26 cellular contexts compared by ENCODE assay signal in genomic region chr13:102682727-102683126, GRCh38. TPM values are rescaled to one million over a fixed set of nuclear protein-coding genes. Genes with fewer than 3 reads are reported as not detected.
"Had no signal": no experiment of that assay in that cellular context is flagged by ENCODE, and none has a peak within 500 bp of the region (broad histone marks: within the 10 kb centered on the region; RNA-seq: fewer than 3 reads in every experiment).

No MANE protein-coding gene starts in this region.

- H3K9me3 ChIP-seq: sigmoid colon, upper lobe of right lung had no signal

- H3K4me3 Mint-ChIP-seq: activated CD4-positive, alpha-beta T cell treated with anti-CD3 and anti-CD28 coated beads, Interleukin-2, amount 10 ng/mL, durations not matched to agents 7 days and 5 days; activated T-helper 1 cell treated with anti-CD3 and anti-CD28 coated beads, Interleukin-12 subunit alpha, Interleukin-12 subunit beta, Interleukin-2, Interleukin-4 antibody, amounts not matched to agents 30 ng/mL and 10 ng/mL and 1 ng/mL, durations not matched to agents 14 hours and 24 hours and 36 hours; nephron progenitor cell had no signal

- H3K27ac ChIP-seq: brain microvascular endothelial cell, dorsolateral prefrontal cortex, epithelial cell of prostate, foreskin keratinocyte, sigmoid colon, spleen, upper lobe of right lung had no signal

- FAIRE-seq: colon, keratinocyte had no signal

- H3K4me1 ChIP-seq: sigmoid colon, upper lobe of right lung had no signal

- ATAC-seq: foreskin keratinocyte, upper lobe of right lung had no signal

- H3K27ac Mint-ChIP-seq: activated CD4-positive, alpha-beta T cell treated with anti-CD3 and anti-CD28 coated beads, Interleukin-2, amount 10 ng/mL, durations not matched to agents 7 days and 5 days; activated T-helper 1 cell treated with anti-CD3 and anti-CD28 coated beads, Interleukin-12 subunit alpha, Interleukin-12 subunit beta, Interleukin-2, Interleukin-4 antibody, amounts not matched to agents 30 ng/mL and 10 ng/mL and 1 ng/mL, durations not matched to agents 14 hours and 24 hours and 36 hours; nephron progenitor cell had no signal

- H3K9me3 Mint-ChIP-seq: activated CD4-positive, alpha-beta T cell treated with anti-CD3 and anti-CD28 coated beads, Interleukin-2, amount 10 ng/mL, durations not matched to agents 7 days and 5 days; activated T-helper 1 cell treated with anti-CD3 and anti-CD28 coated beads, Interleukin-12 subunit alpha, Interleukin-12 subunit beta, Interleukin-2, Interleukin-4 antibody, amounts not matched to agents 30 ng/mL and 10 ng/mL and 1 ng/mL, durations not matched to agents 14 hours and 24 hours and 36 hours had no signal

- H3K27me3 ChIP-seq: brain microvascular endothelial cell, dorsolateral prefrontal cortex, foreskin keratinocyte, sigmoid colon, spleen, upper lobe of right lung had no signal

- DNase-seq: activated CD4-positive, alpha-beta T cell treated with anti-CD3 and anti-CD28 coated beads, Interleukin-2, amount 10 ng/mL, durations not matched to agents 7 days and 5 days; activated CD4-positive, CD25-positive, alpha-beta regulatory T cell; activated naive CD4-positive, alpha-beta T cell; aorta; brain microvascular endothelial cell; central memory CD4-positive, alpha-beta T cell; dorsolateral prefrontal cortex; foreskin keratinocyte; hippocampal formation; midbrain; nephron progenitor cell; nucleus accumbens; sigmoid colon; spleen; stimulated activated naive CD4-positive, alpha-beta T cell; T-helper 1 cell; T1000; upper lobe of right lung had no signal

- H3K4me3 ChIP-seq: dorsolateral prefrontal cortex, lung, sigmoid colon, spleen, upper lobe of right lung had no signal

RNA-seq across cellular contexts. Expression of gene METTL21C, which starts 12.1 kb away (rescaled TPM):
- total RNA-seq: activated CD4-positive, alpha-beta T cell treated with anti-CD3 and anti-CD28 coated beads, Interleukin-2, amount 10 ng/mL, durations not matched to agents 7 days and 5 days; activated CD8-positive, alpha-beta memory T cell treated with anti-CD3 and anti-CD28 coated beads for 36 hours; activated T-helper 1 cell treated with anti-CD3 and anti-CD28 coated beads, Interleukin-12 subunit alpha, Interleukin-12 subunit beta, Interleukin-2, Interleukin-4 antibody, amounts not matched to agents 30 ng/mL and 10 ng/mL and 1 ng/mL, durations not matched to agents 14 hours and 24 hours and 36 hours; aorta; foreskin keratinocyte; lung; renal cortical epithelial cell; spleen; upper lobe of right lung had no signal
- polyA plus RNA-seq: aorta, fibroblast of lung, foreskin keratinocyte, keratinocyte, lung, sigmoid colon, spleen had no signal
